Comparison of ENCODE assay signal across 1 cellular context in genomic region chr12:13100882-13101769, GRCh38.
TF ChIP-seq lines count a peak whose summit lies in the region.

No MANE protein-coding gene starts in this region.

TF ChIP-seq in HepG2, 621 proteins besides CTCF, POLR2A, EP300 and RAD21 (continued from another document and continues in another):
- TF ChIP-seq, protein P1, sequence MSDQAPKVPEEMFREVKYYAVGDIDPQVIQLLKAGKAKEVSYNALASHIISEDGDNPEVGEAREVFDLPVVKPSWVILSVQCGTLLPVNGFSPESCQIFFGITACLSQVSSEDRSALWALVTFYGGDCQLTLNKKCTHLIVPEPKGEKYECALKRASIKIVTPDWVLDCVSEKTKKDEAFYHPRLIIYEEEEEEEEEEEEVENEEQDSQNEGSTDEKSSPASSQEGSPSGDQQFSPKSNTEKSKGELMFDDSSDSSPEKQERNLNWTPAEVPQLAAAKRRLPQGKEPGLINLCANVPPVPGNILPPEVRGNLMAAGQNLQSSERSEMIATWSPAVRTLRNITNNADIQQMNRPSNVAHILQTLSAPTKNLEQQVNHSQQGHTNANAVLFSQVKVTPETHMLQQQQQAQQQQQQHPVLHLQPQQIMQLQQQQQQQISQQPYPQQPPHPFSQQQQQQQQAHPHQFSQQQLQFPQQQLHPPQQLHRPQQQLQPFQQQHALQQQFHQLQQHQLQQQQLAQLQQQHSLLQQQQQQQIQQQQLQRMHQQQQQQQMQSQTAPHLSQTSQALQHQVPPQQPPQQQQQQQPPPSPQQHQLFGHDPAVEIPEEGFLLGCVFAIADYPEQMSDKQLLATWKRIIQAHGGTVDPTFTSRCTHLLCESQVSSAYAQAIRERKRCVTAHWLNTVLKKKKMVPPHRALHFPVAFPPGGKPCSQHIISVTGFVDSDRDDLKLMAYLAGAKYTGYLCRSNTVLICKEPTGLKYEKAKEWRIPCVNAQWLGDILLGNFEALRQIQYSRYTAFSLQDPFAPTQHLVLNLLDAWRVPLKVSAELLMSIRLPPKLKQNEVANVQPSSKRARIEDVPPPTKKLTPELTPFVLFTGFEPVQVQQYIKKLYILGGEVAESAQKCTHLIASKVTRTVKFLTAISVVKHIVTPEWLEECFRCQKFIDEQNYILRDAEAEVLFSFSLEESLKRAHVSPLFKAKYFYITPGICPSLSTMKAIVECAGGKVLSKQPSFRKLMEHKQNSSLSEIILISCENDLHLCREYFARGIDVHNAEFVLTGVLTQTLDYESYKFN (CRISPR knock-in tag; conservative IDR thresholded peaks at IDR 0.05), result no peak
- TF ChIP-seq AHR (CRISPR knock-in tag; IDR thresholded peaks at IDR 0.05) (no peak), GABPB1 (CRISPR knock-in tag; IDR thresholded peaks at IDR 0.05) (peak; percentile 43), BCL3 (CRISPR knock-in tag; IDR thresholded peaks at IDR 0.05) (no peak), USF2 (IDR thresholded peaks at IDR 0.05; ENCODE audit: low read depth, low read length) (no peak), USF2 (CRISPR knock-in tag; IDR thresholded peaks at IDR 0.05; ENCODE audit: borderline replicate concordance) (no peak), ATM (IDR thresholded peaks at IDR 0.05; ENCODE audit: borderline replicate concordance) (no peak), IRX3 (CRISPR knock-in tag; IDR thresholded peaks at IDR 0.05; ENCODE audit: borderline replicate concordance, low read depth) (no peak), DNMT1 (CRISPR knock-in tag; IDR thresholded peaks at IDR 0.05) (no peak), RFX3 (CRISPR knock-in tag; IDR thresholded peaks at IDR 0.05) (peak; percentile 91), NCOR1 (IDR thresholded peaks at IDR 0.05; ENCODE audit: borderline replicate concordance, low read length) (no peak), ARNT (IDR thresholded peaks at IDR 0.05) (no peak), NFE2L2 (IDR thresholded peaks at IDR 0.05; ENCODE audit: low read length) (no peak), ZNF251 (CRISPR knock-in tag; IDR thresholded peaks at IDR 0.05) (no peak), SOX6 (IDR thresholded peaks at IDR 0.05) (no peak), SOX6 (CRISPR knock-in tag; IDR thresholded peaks at IDR 0.05) (0 out of 2 replicates have a peak, but pooled peaks have one; percentile 17), SRSF9 (IDR thresholded peaks at IDR 0.05; ENCODE audit: borderline replicate concordance, insufficient read depth, low read depth, low read length, poor library complexity, severe bottlenecking) (no peak), ZSCAN25 (CRISPR knock-in tag; IDR thresholded peaks at IDR 0.05) (no peak), ZNF513 (CRISPR knock-in tag; conservative IDR thresholded peaks at IDR 0.05) (no peak), CHD2 (IDR thresholded peaks at IDR 0.05; ENCODE audit: low read depth, low read length) (no peak), ZBTB20 (CRISPR knock-in tag; IDR thresholded peaks at IDR 0.05; ENCODE audit: borderline replicate concordance, low read depth) (no peak), ZBTB4 (CRISPR knock-in tag; IDR thresholded peaks at IDR 0.05; ENCODE audit: borderline replicate concordance) (0 out of 2 replicates have a peak, but pooled peaks have one; percentile 24), KMT2A (CRISPR knock-in tag; IDR thresholded peaks at IDR 0.05) (no peak), FOXA3 (CRISPR knock-in tag; IDR thresholded peaks at IDR 0.05) (peak; percentile 10; the same call in 1 of the 2 replicates), NFYC (CRISPR knock-in tag; IDR thresholded peaks at IDR 0.05) (no peak), ZBTB7B (CRISPR knock-in tag; IDR thresholded peaks at IDR 0.05) (peak; percentile 43; the same call in 1 of the 2 replicates), NRL (CRISPR knock-in tag; IDR thresholded peaks at IDR 0.05; ENCODE audit: borderline replicate concordance) (no peak), ZBED4 (CRISPR knock-in tag; IDR thresholded peaks at IDR 0.05; ENCODE audit: borderline replicate concordance) (no peak), THYN1 (CRISPR knock-in tag; IDR thresholded peaks at IDR 0.05; ENCODE audit: borderline replicate concordance, low read depth) (no peak), ZKSCAN1 (IDR thresholded peaks at IDR 0.05; ENCODE audit: low read length) (no peak), ZNF772 (CRISPR knock-in tag; IDR thresholded peaks at IDR 0.05) (no peak), RNF2 (conservative IDR thresholded peaks at IDR 0.05; ENCODE audit: low read depth) (peak; percentile 21), SIN3A (IDR thresholded peaks at IDR 0.05; ENCODE audit: borderline replicate concordance, low read depth, low read length) (peak; percentile 78; the same call in 1 of the 2 replicates)
- TF ChIP-seq, protein P2, sequence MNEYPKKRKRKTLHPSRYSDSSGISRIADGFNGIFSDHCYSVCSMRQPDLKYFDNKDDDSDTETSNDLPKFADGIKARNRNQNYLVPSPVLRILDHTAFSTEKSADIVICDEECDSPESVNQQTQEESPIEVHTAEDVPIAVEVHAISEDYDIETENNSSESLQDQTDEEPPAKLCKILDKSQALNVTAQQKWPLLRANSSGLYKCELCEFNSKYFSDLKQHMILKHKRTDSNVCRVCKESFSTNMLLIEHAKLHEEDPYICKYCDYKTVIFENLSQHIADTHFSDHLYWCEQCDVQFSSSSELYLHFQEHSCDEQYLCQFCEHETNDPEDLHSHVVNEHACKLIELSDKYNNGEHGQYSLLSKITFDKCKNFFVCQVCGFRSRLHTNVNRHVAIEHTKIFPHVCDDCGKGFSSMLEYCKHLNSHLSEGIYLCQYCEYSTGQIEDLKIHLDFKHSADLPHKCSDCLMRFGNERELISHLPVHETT (CRISPR knock-in tag; conservative IDR thresholded peaks at IDR 0.05), result no peak
- TF ChIP-seq, protein P3, sequence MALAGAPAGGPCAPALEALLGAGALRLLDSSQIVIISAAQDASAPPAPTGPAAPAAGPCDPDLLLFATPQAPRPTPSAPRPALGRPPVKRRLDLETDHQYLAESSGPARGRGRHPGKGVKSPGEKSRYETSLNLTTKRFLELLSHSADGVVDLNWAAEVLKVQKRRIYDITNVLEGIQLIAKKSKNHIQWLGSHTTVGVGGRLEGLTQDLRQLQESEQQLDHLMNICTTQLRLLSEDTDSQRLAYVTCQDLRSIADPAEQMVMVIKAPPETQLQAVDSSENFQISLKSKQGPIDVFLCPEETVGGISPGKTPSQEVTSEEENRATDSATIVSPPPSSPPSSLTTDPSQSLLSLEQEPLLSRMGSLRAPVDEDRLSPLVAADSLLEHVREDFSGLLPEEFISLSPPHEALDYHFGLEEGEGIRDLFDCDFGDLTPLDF (CRISPR knock-in tag; IDR thresholded peaks at IDR 0.05), result no peak
- TF ChIP-seq, protein P4, sequence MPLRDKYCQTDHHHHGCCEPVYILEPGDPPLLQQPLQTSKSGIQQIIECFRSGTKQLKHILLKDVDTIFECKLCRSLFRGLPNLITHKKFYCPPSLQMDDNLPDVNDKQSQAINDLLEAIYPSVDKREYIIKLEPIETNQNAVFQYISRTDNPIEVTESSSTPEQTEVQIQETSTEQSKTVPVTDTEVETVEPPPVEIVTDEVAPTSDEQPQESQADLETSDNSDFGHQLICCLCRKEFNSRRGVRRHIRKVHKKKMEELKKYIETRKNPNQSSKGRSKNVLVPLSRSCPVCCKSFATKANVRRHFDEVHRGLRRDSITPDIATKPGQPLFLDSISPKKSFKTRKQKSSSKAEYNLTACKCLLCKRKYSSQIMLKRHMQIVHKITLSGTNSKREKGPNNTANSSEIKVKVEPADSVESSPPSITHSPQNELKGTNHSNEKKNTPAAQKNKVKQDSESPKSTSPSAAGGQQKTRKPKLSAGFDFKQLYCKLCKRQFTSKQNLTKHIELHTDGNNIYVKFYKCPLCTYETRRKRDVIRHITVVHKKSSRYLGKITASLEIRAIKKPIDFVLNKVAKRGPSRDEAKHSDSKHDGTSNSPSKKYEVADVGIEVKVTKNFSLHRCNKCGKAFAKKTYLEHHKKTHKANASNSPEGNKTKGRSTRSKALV (CRISPR knock-in tag; IDR thresholded peaks at IDR 0.05), result peak; percentile 49; the same call in 1 of the 2 replicates
